In genomic region chr11:72814139-72814830, GRCh38 we compare ENCODE assay signal across 8 cellular contexts. TPM values are rescaled to one million over a fixed set of nuclear protein-coding genes. Genes with fewer than 3 reads are reported as not detected.
DNase-seq lines count a peak whose midpoint lies in the region; ATAC-seq, FAIRE-seq and TF ChIP-seq lines count a peak whose summit lies in the region.

Gene ATG16L2, plus strand, starts transcription at chr11:72814411. Its CDS starts 35 bp downstream, at chr11:72814446.

- peaks cover 14% of the 10 kb centered on the region for H3K79me2 ChIP-seq in fibroblast of lung (ENCODE audit: control insufficient read depth, insufficient read depth, low read length)

- H4K20me1 ChIP-seq in fibroblast of lung (ENCODE audit: control insufficient read depth, extremely low read depth, insufficient read depth, low read length) = no peaks in the 10 kb centered on the region

- peaks cover 17% of the 10 kb centered on the region for H3K4me1 ChIP-seq in fibroblast of lung (ENCODE audit: control insufficient read depth, extremely low read depth, insufficient read depth, low read length)

- peaks cover 0 to 2% (median 0%) of the 10 kb centered on the region in 9 donors for H3K9me3 Mint-ChIP-seq in naive thymus-derived CD8-positive, alpha-beta T cell

- H3K9ac ChIP-seq in fibroblast of lung (ENCODE audit: insufficient read depth, low read length) = peak within 1 kb of the TSS; percentile 93

- POLR2A ChIA-PET in naive thymus-derived CD8-positive, alpha-beta T cell (lab: Charles Lee) = interaction anchor here (1.4 to 4.5 kb wide), 6 partner anchors 11 to 328 kb away, joined by 3 to 49 read pairs (median 10); partner anchors contain the start of genes FCHSD2 and STARD10

- peak within 1 kb of the TSS; percentile 95 to 99 (median 98) for H3K4me3 Mint-ChIP-seq in naive thymus-derived CD8-positive, alpha-beta T cell

- H3K36me3 ChIP-seq in fibroblast of lung (ENCODE audit: control insufficient read depth, insufficient read depth, low read length) = no peaks in the 10 kb centered on the region

- FAIRE-seq in RCC 7860 (lab: Jason Lieb, UNC) = no peak

- peak within 1 kb of the TSS; percentile 96 for H3K27ac ChIP-seq in fibroblast of lung (ENCODE audit: insufficient read depth, low read length)

- peak within 1 kb of the TSS; percentile 98 for H3K4me2 ChIP-seq in fibroblast of lung (ENCODE audit: extremely low read depth, insufficient read depth, low read length)

- peak within 1 kb of the TSS; percentile 98 for H2AFZ ChIP-seq in fibroblast of lung (ENCODE audit: low read length)

- no peak for TF ChIP-seq CTCF in fibroblast of lung (conservative IDR thresholded peaks at IDR 0.05 in 1 of 2, IDR thresholded peaks at IDR 0.05 in 1 of 2; ENCODE audit: low read depth in 1 of 2, low read length in 2 of 2)

- DNase-seq in DMS153 treated with DMSO at 0.1 percent for 48 hours (lab: John Stamatoyannopoulos, UW; ENCODE audit: unreplicated experiment) (peak; percentile 87), HuH-7.5 (ENCODE audit: low spot score) (peak; percentile 92), RCC 7860 (ENCODE audit: low spot score) (peak; percentile 43), activated T-helper 1 cell treated with Interleukin-2 at 50 U/mL for 16 hours (ENCODE audit: low read depth) (peak; percentile 87), fibroblast of lung (ENCODE audit: low read depth in 2 of 2) (peak; percentile 82)
- DNase-seq in naive thymus-derived CD8-positive, alpha-beta T cell = peak; percentile 79 to 99 (median 91)
- peak; percentile 78 to 94 (median 90) for DNase-seq in stimulated activated naive CD4-positive, alpha-beta T cell (lab: John Stamatoyannopoulos, UW)

- peak within 1 kb of the TSS; percentile 62 to 97 (median 89) for H3K4me3 ChIP-seq in fibroblast of lung (replicated peaks in 1 of 4; ENCODE audit: control extremely low read depth in 1 of 4, insufficient read depth in 1 of 4, low read depth in 3 of 4, low read length in 4 of 4)

- H3K9me3 ChIP-seq in fibroblast of lung (ENCODE audit: control insufficient read depth, insufficient read depth, low read depth, low read length) = no peaks in the 10 kb centered on the region

- H3K27me3 ChIP-seq in fibroblast of lung (ENCODE audit: control insufficient read depth, insufficient read depth, low read length) = no peaks in the 10 kb centered on the region

- peaks cover 0 to 31% (median 11%) of the 10 kb centered on the region in 3 donors for H3K36me3 Mint-ChIP-seq in naive thymus-derived CD8-positive, alpha-beta T cell

- H3K27ac Mint-ChIP-seq in naive thymus-derived CD8-positive, alpha-beta T cell = peak within 1 kb of the TSS; percentile 93 to 99 (median 98)

- no peaks in the 10 kb centered on the region for H3K27me3 Mint-ChIP-seq in naive thymus-derived CD8-positive, alpha-beta T cell

- peak; percentile 43 for ATAC-seq in GM21515 (IDR thresholded peaks at IDR 0.05; ENCODE audit: unreplicated experiment)
- ATAC-seq in naive thymus-derived CD8-positive, alpha-beta T cell = peak; percentile 83 to 85

- H3K4me1 Mint-ChIP-seq in naive thymus-derived CD8-positive, alpha-beta T cell = peaks cover 33 to 63% (median 53%) of the 10 kb centered on the region in 4 donors

RNA-seq across cellular contexts. Expression of gene ATG16L2, which starts in this region (rescaled TPM):
- 5.6 and 8.8 TPM in 2 replicates for total RNA-seq in fibroblast of lung
- 3.3 and 3.8 TPM in 2 replicates for polyA plus RNA-seq in fibroblast of lung
- polyA plus RNA-seq in fibroblast of lung (2012) = 2.2 and 4.3 TPM in 2 replicates
- 4.7 and 10.6 TPM in 2 replicates for polyA minus RNA-seq in fibroblast of lung (ENCODE audit: low replicate concordance)
- total RNA-seq in naive thymus-derived CD8-positive, alpha-beta T cell = 100 to 1,000 TPM; 156 to 157 TPM
- 10 to 100 TPM in 2 of 3 donors, 1 to 10 TPM in 1; 9.9 to 12.1 (median 11.6) TPM for polyA plus RNA-seq in naive thymus-derived CD8-positive, alpha-beta T cell

Comparison
In these comparisons a context has a peak if more than half of its experiments do, and no peak if none do; other contexts are left out.
1. Peak in every context shown above with its lines: DNase-seq, ATAC-seq, H3K4me3 ChIP-seq and H3K27ac ChIP-seq.
2. RNA of gene ATG16L2 (total RNA-seq): 156 to 157 TPM in naive thymus-derived CD8-positive, alpha-beta T cell; 5.6 to 8.8 TPM in fibroblast of lung; every median in the first group is over 10 times any median in the second.